28 cellular contexts compared by ENCODE assay signal in genomic region chr4:32219306-32220075, GRCh38.
"Had no signal": no experiment of that assay in that cellular context is flagged by ENCODE, and none has a peak within 500 bp of the region (broad histone marks: within the 10 kb centered on the region; RNA-seq: fewer than 3 reads in every experiment).

No MANE protein-coding gene starts in this region.

- H3K9me3 ChIP-seq: body of pancreas, gastrocnemius medialis, ovary, tibial artery had no signal

- H3K4me1 Mint-ChIP-seq: naive thymus-derived CD4-positive, alpha-beta T cell had no signal

- H2AFZ ChIP-seq: hepatocyte had no signal

- H3K27me3 ChIP-seq: body of pancreas, cardiac muscle cell, gastrocnemius medialis, hepatocyte, ovary, sigmoid colon, spleen, suprapubic skin, tibial artery had no signal

- H3K27me3 Mint-ChIP-seq: effector memory CD8-positive, alpha-beta T cell; naive thymus-derived CD4-positive, alpha-beta T cell; progenitor cell of endocrine pancreas had no signal

- H3K79me2 ChIP-seq: hepatocyte had no signal

- FAIRE-seq: keratinocyte had no signal

- H3K36me3 ChIP-seq: cardiac muscle cell, gastrocnemius medialis, ovary, sigmoid colon, spleen, suprapubic skin, tibial artery had no signal

- H3K27ac Mint-ChIP-seq: activated T-helper 1 cell treated with anti-CD3 and anti-CD28 coated beads, Interleukin-12 subunit alpha, Interleukin-12 subunit beta, Interleukin-2, Interleukin-4 antibody, amounts not matched to agents 30 ng/mL and 10 ng/mL and 1 ng/mL, durations not matched to agents 14 hours and 24 hours and 36 hours; effector memory CD8-positive, alpha-beta T cell; naive thymus-derived CD4-positive, alpha-beta T cell; progenitor cell of endocrine pancreas had no signal

- H3K4me3 ChIP-seq: body of pancreas, cardiac muscle cell, gastrocnemius medialis, hepatocyte, ovary, sigmoid colon, spleen, suprapubic skin, tibial artery had no signal

- DNase-seq: activated CD4-positive, alpha-beta T cell treated with anti-CD3 and anti-CD28 coated beads for 48 hours; activated CD4-positive, alpha-beta T cell treated with anti-CD3 and anti-CD28 coated beads, Interleukin-2, amount 50 U/mL, for 48 hours; activated CD8-positive, alpha-beta memory T cell treated with anti-CD3 and anti-CD28 coated beads, Interleukin-2, amount 50 U/mL, for 4 hours; activated gamma-delta T cell treated with Interleukin-2 at 50 U/mL for 16 hours; activated naive CD4-positive, alpha-beta T cell treated with anti-CD3 and anti-CD28 coated beads, Interleukin-2, amount 50 U/mL, for 16 hours; activated T-cell treated with anti-CD3 and anti-CD28 coated beads, Interleukin-2, amount 50 U/mL, for 1 hour; anterior cingulate cortex; body of pancreas; cerebellar nuclear complex; cortex of kidney; effector memory CD8-positive, alpha-beta T cell; gastrocnemius medialis; left colon; mammary epithelial cell; midbrain; naive thymus-derived CD4-positive, alpha-beta T cell; ovary; sigmoid colon; spleen; stimulated activated naive CD4-positive, alpha-beta T cell; tibial artery had no signal

- H3K4me2 ChIP-seq: hepatocyte had no signal

- H3K4me3 Mint-ChIP-seq: activated T-helper 1 cell treated with anti-CD3 and anti-CD28 coated beads, Interleukin-12 subunit alpha, Interleukin-12 subunit beta, Interleukin-2, Interleukin-4 antibody, amounts not matched to agents 30 ng/mL and 10 ng/mL and 1 ng/mL, durations not matched to agents 14 hours and 24 hours and 36 hours; effector memory CD8-positive, alpha-beta T cell; naive thymus-derived CD4-positive, alpha-beta T cell had no signal

- H3K36me3 Mint-ChIP-seq: naive thymus-derived CD4-positive, alpha-beta T cell had no signal

- H3K4me1 ChIP-seq: body of pancreas, gastrocnemius medialis, sigmoid colon, spleen, suprapubic skin, tibial artery had no signal

- H3K27ac ChIP-seq: body of pancreas, cardiac muscle cell, gastrocnemius medialis, hepatocyte, ovary, sigmoid colon, spleen, suprapubic skin, tibial artery, VCaP had no signal
